Comparison of ENCODE assay signal across 15 cellular contexts in the genomic region with DNA sequence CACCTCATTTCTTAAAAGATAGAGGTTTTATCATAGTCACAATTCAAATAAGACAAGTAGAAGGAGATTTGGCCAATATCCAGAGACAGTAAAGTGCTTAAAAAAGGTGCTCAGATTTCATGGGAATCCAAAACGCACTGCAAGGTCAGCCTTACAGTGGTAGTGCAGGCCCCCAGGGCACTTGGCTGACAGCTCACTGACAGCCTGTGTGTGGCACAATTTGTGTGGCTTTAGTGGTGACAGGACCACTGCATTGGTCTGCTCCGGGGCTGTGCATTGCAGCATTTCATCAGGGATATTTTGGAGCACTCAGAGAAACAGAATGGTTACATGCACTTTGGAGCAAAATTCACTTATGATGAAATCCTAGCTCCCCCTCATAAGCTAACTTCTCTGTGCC.
DNase-seq lines count a peak whose midpoint lies in the region; ATAC-seq and TF ChIP-seq lines count a peak whose summit lies in the region.
"Had no signal": no experiment of that assay in that cellular context is flagged by ENCODE, and none has a peak within 500 bp of the region (broad histone marks: within the 10 kb centered on the region; RNA-seq: fewer than 3 reads in every experiment).

No MANE protein-coding gene starts in this region.

- H4K20me1 ChIP-seq in PC-9 (ENCODE audit: insufficient read depth): no peaks in the 10 kb centered on the region

- no peaks in the 10 kb centered on the region for H3F3A ChIP-seq in PC-9 (ENCODE audit: insufficient read depth, low read depth)

- no peak overlapping the region for H2AFZ ChIP-seq in PC-9
- H2AFZ ChIP-seq: GM23338 had no signal

- ATAC-seq in GM18861 (IDR thresholded peaks at IDR 0.05; ENCODE audit: unreplicated experiment): no peak
- ATAC-seq in stimulated activated memory B cell treated with anti-CD40 and anti-IgM and Interleukin-4, amounts not matched to agents 10 μg/mL and 1 μg/mL and 100 μg/mL, for 72 hours: no peak
- ATAC-seq: GM12878, GM23338, HepG2 had no signal

- TF ChIP-seq POLR2A in uterus (IDR thresholded peaks at IDR 0.05): no peak

- no peaks in the 10 kb centered on the region for H3K4me1 Mint-ChIP-seq in stimulated activated memory B cell treated with anti-CD40 and anti-IgM and Interleukin-4, amounts not matched to agents 10 μg/mL and 1 μg/mL and 100 μg/mL, for 72 hours
- H3K4me1 Mint-ChIP-seq: B cell, GM23338 had no signal

- H3K36me3 Mint-ChIP-seq in stimulated activated memory B cell treated with anti-CD40 and anti-IgM and Interleukin-4, amounts not matched to agents 10 μg/mL and 1 μg/mL and 100 μg/mL, for 72 hours: no peaks in the 10 kb centered on the region
- H3K36me3 Mint-ChIP-seq: CD4-positive, alpha-beta memory T cell had no signal

- no TSS peak for BruUV-seq in PC-9 (replicated peaks; lab: Mats Ljungman, UMichigan)

- POLR2A ChIA-PET in PC-9 (lab: Charles Lee; ENCODE audit: unreplicated experiment): no interaction called here

- H3K4me3 Mint-ChIP-seq in stimulated activated memory B cell treated with anti-CD40 and anti-IgM and Interleukin-4, amounts not matched to agents 10 μg/mL and 1 μg/mL and 100 μg/mL, for 72 hours: no peak overlapping the region
- H3K4me3 Mint-ChIP-seq: B cell; CD4-positive, alpha-beta memory T cell; GM23338; H9 had no signal

- H3K36me3 ChIP-seq in SJCRH30: no peaks in the 10 kb centered on the region
- no peaks in the 10 kb centered on the region for H3K36me3 ChIP-seq in uterus
- H3K36me3 ChIP-seq in PC-9 (ENCODE audit: low read depth): no peaks in the 10 kb centered on the region

- H3K4me3 ChIP-seq in SJCRH30 (no peak overlapping the region), uterus (no peak overlapping the region), PC-9 (no peak overlapping the region)
- H3K4me3 ChIP-seq: GM12878, GM23338 had no signal

- H3K4me1 ChIP-seq in SJCRH30 (peaks cover 15% of the 10 kb centered on the region), uterus (peaks cover 0 to 14% of the 10 kb centered on the region in 2 donors), PC-9 (replicated peaks; ENCODE audit: insufficient read depth) (no peaks in the 10 kb centered on the region)

- H3K9me3 ChIP-seq in SJCRH30 (replicated peaks): no peaks in the 10 kb centered on the region
- no peaks in the 10 kb centered on the region for H3K9me3 ChIP-seq in uterus
- no peaks in the 10 kb centered on the region for H3K9me3 ChIP-seq in PC-9 (ENCODE audit: insufficient read depth, low read depth)

- CTCF ChIA-PET in PC-9 (lab: Charles Lee): no interaction called here

- H3K27me3 Mint-ChIP-seq in stimulated activated memory B cell treated with anti-CD40 and anti-IgM and Interleukin-4, amounts not matched to agents 10 μg/mL and 1 μg/mL and 100 μg/mL, for 72 hours: peaks cover 7% of the 10 kb centered on the region
- H3K27me3 Mint-ChIP-seq: B cell had no signal

- DNase-seq in H4 (ENCODE audit: low spot score): peak; percentile 8
- peak; percentile 9 for DNase-seq in NCI-H2029 (lab: John Stamatoyannopoulos, UW)
- peak; percentile 24 to 63 for DNase-seq in SJCRH30
- DNase-seq in uterus: peak; percentile 24 to 41
- DNase-seq in PC-9: no peak
- DNase-seq: CD4-positive, alpha-beta memory T cell; DMS79; H9 had no signal

- H3K9me3 Mint-ChIP-seq in stimulated activated memory B cell treated with anti-CD40 and anti-IgM and Interleukin-4, amounts not matched to agents 10 μg/mL and 1 μg/mL and 100 μg/mL, for 72 hours: no peaks in the 10 kb centered on the region
- H3K9me3 Mint-ChIP-seq: GM23338, H9 had no signal

- no peaks in the 10 kb centered on the region for H3K79me2 ChIP-seq in PC-9 (ENCODE audit: low read depth)

- 0 out of 2 replicates have a peak, but pooled peaks cover 5% of the 10 kb centered on the region for H3K9me2 ChIP-seq in PC-9 (ENCODE audit: insufficient read depth)

- no peak overlapping the region for H3K27ac Mint-ChIP-seq in stimulated activated memory B cell treated with anti-CD40 and anti-IgM and Interleukin-4, amounts not matched to agents 10 μg/mL and 1 μg/mL and 100 μg/mL, for 72 hours
- H3K27ac Mint-ChIP-seq: B cell, GM23338, H9 had no signal

- no peak overlapping the region for H3K27ac ChIP-seq in SJCRH30
- peak overlapping the region in 1 of 2 donors; percentile 83 for H3K27ac ChIP-seq in uterus
- H3K27ac ChIP-seq in PC-9: no peak overlapping the region
- H3K27ac ChIP-seq: C4-2B had no signal

- no peak overlapping the region for H3K4me2 ChIP-seq in PC-9
- H3K4me2 ChIP-seq: GM23338 had no signal

- no peak for TF ChIP-seq CTCF in uterus (IDR thresholded peaks at IDR 0.05)
- TF ChIP-seq CTCF in PC-9 (conservative IDR thresholded peaks at IDR 0.05): no peak

- no peaks in the 10 kb centered on the region for H3K27me3 ChIP-seq in SJCRH30
- H3K27me3 ChIP-seq in uterus: no peaks in the 10 kb centered on the region
- H3K27me3 ChIP-seq in PC-9 (ENCODE audit: insufficient read depth, low read depth): no peaks in the 10 kb centered on the region

- intact Hi-C loops in uterus (cut with DNase I; ENCODE audit: low total_unique reads): no loop called here
- intact Hi-C loops in PC-9 (cut with micrococcal nuclease; ENCODE audit: unreplicated experiment): no loop called here

Comparison
In these comparisons a context has a peak if more than half of its experiments do, and no peak if none do; other contexts are left out.
1. DNase-seq: peak in H4 (single experiment), NCI-H2029 (single experiment), SJCRH30 (2 of 2) and uterus (2 of 2); none in PC-9 (0 of 2).